ENCODE assay signal across 8 cellular contexts in the genomic region with DNA sequence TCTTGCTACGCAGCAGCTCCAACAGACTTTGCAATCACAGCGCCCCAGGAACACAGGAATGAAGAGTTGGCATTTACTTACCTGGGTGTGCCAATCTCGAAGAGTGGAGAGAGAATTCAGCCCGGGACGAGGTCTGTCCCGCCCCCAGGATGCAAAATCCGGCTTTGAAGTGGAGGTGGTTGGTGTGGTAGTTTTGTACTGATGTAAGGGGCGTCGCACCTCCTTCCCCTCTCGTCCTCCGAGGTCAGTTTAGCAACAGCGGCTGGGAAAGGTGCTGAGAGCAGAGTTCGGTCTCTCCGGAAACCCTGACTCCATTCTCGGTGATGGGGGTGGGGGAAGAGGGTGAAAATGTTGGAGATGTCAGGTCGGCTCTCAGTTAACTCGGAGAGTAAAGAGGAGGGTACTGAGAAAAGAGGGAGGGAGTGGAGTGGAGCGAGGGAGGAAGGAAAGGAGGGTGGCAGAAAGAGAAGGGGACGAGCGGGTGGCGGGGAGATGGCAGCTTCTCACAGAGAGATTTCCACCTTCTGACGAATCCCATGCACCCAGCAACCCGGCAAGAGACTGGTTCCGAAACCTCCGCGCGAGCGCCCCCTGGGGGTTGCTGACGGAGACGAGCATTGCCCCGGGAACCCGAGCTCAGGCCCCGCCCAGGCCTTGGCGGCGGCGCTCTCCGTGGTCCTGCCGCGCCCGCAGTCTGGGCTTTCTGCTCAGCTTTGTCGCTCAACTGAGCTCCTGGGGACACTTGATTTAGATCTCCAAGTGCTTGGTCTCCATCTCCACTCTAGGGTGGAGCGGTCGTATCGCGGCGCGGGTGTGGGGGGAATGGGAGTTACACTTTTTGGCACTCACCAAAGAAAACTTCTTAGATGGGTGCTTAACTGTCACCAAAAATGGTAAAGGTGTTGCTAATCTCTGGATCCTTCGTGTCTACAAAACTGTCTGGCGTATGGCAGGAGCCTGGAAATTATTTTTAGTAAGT. TPM values are rescaled to one million over a fixed set of nuclear protein-coding genes. Genes with fewer than 3 reads are reported as not detected.
DNase-seq lines count a peak whose midpoint lies in the region; ATAC-seq, FAIRE-seq and TF ChIP-seq lines count a peak whose summit lies in the region.

CPNE4 (minus strand) TSS at position 529 of the 979 bp plus-strand sequence.

- peaks cover 8% of the 10 kb centered on the region for H3K4me1 Mint-ChIP-seq in activated T-helper 2 cell treated with anti-CD3 and anti-CD28 coated beads, Interferon-gamma antibody, Interleukin-2, Interleukin-4, amounts not matched to agents 10 μg/mL and 5 μg/mL and 100 μg/mL, durations not matched to agents 14 hours and 24 hours and 36 hours (ENCODE audit: low read depth)
- H3K4me1 Mint-ChIP-seq in neural crest cell: peaks cover 18% of the 10 kb centered on the region

- peaks cover 38% of the 10 kb centered on the region for H3K27me3 Mint-ChIP-seq in activated T-helper 2 cell treated with anti-CD3 and anti-CD28 coated beads, Interferon-gamma antibody, Interleukin-2, Interleukin-4, amounts not matched to agents 10 μg/mL and 5 μg/mL and 100 μg/mL, durations not matched to agents 14 hours and 24 hours and 36 hours (ENCODE audit: low read depth)
- H3K27me3 Mint-ChIP-seq in neural crest cell (ENCODE audit: low read depth): peaks cover 95% of the 10 kb centered on the region

- TF ChIP-seq EP300 in suprapubic skin (IDR thresholded peaks at IDR 0.05): no peak

- no peaks in the 10 kb centered on the region for H3K9me3 Mint-ChIP-seq in activated T-helper 2 cell treated with anti-CD3 and anti-CD28 coated beads, Interferon-gamma antibody, Interleukin-2, Interleukin-4, amounts not matched to agents 10 μg/mL and 5 μg/mL and 100 μg/mL, durations not matched to agents 14 hours and 24 hours and 36 hours
- no peaks in the 10 kb centered on the region for H3K9me3 Mint-ChIP-seq in neural crest cell

- CTCF ChIA-PET in Panc1 (lab: Charles Lee): interaction anchor here (0.7 to 1.0 kb wide), 3 partner anchors 11 to 239 kb away, joined by 3 to 5 read pairs (median 3); no protein-coding TSS in a partner anchor

- peak; percentile 84 for ATAC-seq in GM21723 (IDR thresholded peaks at IDR 0.05; ENCODE audit: unreplicated experiment)
- peak; percentile 97 for ATAC-seq in Panc1

- no peak for TF ChIP-seq POLR2A in suprapubic skin (IDR thresholded peaks at IDR 0.05)

- H3K36me3 Mint-ChIP-seq in activated T-helper 2 cell treated with anti-CD3 and anti-CD28 coated beads, Interferon-gamma antibody, Interleukin-2, Interleukin-4, amounts not matched to agents 10 μg/mL and 5 μg/mL and 100 μg/mL, durations not matched to agents 14 hours and 24 hours and 36 hours (ENCODE audit: low read depth): no peaks in the 10 kb centered on the region
- no peaks in the 10 kb centered on the region for H3K36me3 Mint-ChIP-seq in neural crest cell (ENCODE audit: low read depth)

- H3K27ac Mint-ChIP-seq in activated T-helper 2 cell treated with anti-CD3 and anti-CD28 coated beads, Interferon-gamma antibody, Interleukin-2, Interleukin-4, amounts not matched to agents 10 μg/mL and 5 μg/mL and 100 μg/mL, durations not matched to agents 14 hours and 24 hours and 36 hours: no peak within 1 kb of the TSS
- peak within 1 kb of the TSS; percentile 45 for H3K27ac Mint-ChIP-seq in neural crest cell (ENCODE audit: unreplicated experiment)

- H3K9me3 ChIP-seq in Panc1 (ENCODE audit: control insufficient read depth, insufficient read depth, low read depth, low read length): no peaks in the 10 kb centered on the region
- H3K9me3 ChIP-seq in suprapubic skin: no peaks in the 10 kb centered on the region

- no TSS peak for BruUV-seq in Panc1 (replicated peaks; lab: Mats Ljungman, UMichigan)

- DNase-seq in D721Med (ENCODE audit: insufficient read length, low spot score) (peak; percentile 79), LNCaP clone FGC (ENCODE audit: low read depth) (no peak), Panc1 (ENCODE audit: low read depth, low spot score) (peak; percentile 20), foreskin fibroblast (peak; percentile 66 to 93), neural crest cell (ENCODE audit: low read depth, low spot score) (peak; percentile 98), suprapubic skin (ENCODE audit: low spot score in 2 of 2) (peak; percentile 72 to 80)
- DNase-seq in activated T-helper 2 cell treated with anti-CD3 and anti-CD28 coated beads, Interferon-gamma antibody, Interleukin-2, Interleukin-4, amounts not matched to agents 10 μg/mL and 5 μg/mL and 100 μg/mL, durations not matched to agents 14 hours and 24 hours and 36 hours (ENCODE audit: low spot score): peak; percentile 71

- intact Hi-C loops in Panc1 (cut with micrococcal nuclease; ENCODE audit: unreplicated experiment): loop anchor here (10.0 kb wide), 2 partner anchors 310 to 360 kb away; no protein-coding TSS in a partner anchor
- intact Hi-C loops in activated T-helper 2 cell treated with anti-CD3 and anti-CD28 coated beads, Interferon-gamma antibody, Interleukin-2, Interleukin-4, amounts not matched to agents 10 μg/mL and 5 μg/mL and 100 μg/mL, durations not matched to agents 14 hours and 24 hours and 36 hours (cut with micrococcal nuclease): loop anchor here (5.0 kb wide), 1 partner anchor 1007 kb away; the partner anchor contains the start of genes ASTE1 and NEK11

- 6% methylated on average over 49 of the region's 49 CpGs for WGBS in suprapubic skin

- no peak within 1 kb of the TSS for H3K27ac ChIP-seq in Panc1 (ENCODE audit: low read length)
- no peak within 1 kb of the TSS for H3K27ac ChIP-seq in suprapubic skin

- no peak within 1 kb of the TSS for H3K4me3 Mint-ChIP-seq in activated T-helper 2 cell treated with anti-CD3 and anti-CD28 coated beads, Interferon-gamma antibody, Interleukin-2, Interleukin-4, amounts not matched to agents 10 μg/mL and 5 μg/mL and 100 μg/mL, durations not matched to agents 14 hours and 24 hours and 36 hours (ENCODE audit: low read depth)
- peak within 1 kb of the TSS; percentile 90 for H3K4me3 Mint-ChIP-seq in neural crest cell

- POLR2A ChIA-PET in Panc1 (lab: Charles Lee): no interaction called here

- TF ChIP-seq CTCF in D721Med (IDR thresholded peaks at IDR 0.05; ENCODE audit: insufficient read depth, missing control alignments): peak; percentile 78
- TF ChIP-seq CTCF in LNCaP clone FGC (IDR thresholded peaks at IDR 0.05; ENCODE audit: control insufficient read depth, extremely low read depth, insufficient read depth): peak; percentile 30
- TF ChIP-seq CTCF in Panc1 (IDR thresholded peaks at IDR 0.05): peak; percentile 91
- TF ChIP-seq CTCF in foreskin fibroblast (IDR thresholded peaks at IDR 0.05; ENCODE audit: low read depth, low read length): peak; percentile 85
- peak; percentile 96 for TF ChIP-seq CTCF in neural crest cell (conservative IDR thresholded peaks at IDR 0.05)
- peak; percentile 9 to 83 for TF ChIP-seq CTCF in suprapubic skin (IDR thresholded peaks at IDR 0.05)

- no peak for FAIRE-seq in D721Med (lab: Jason Lieb, UNC)

- H3K36me3 ChIP-seq in Panc1 (ENCODE audit: control insufficient read depth, insufficient read depth, low read length): no peaks in the 10 kb centered on the region
- no peaks in the 10 kb centered on the region for H3K36me3 ChIP-seq in suprapubic skin

- peaks cover 44% of the 10 kb centered on the region for H3K27me3 ChIP-seq in Panc1 (ENCODE audit: control insufficient read depth, insufficient read depth, low read length)
- H3K27me3 ChIP-seq in suprapubic skin: peaks cover 43% of the 10 kb centered on the region

- H3K4me1 ChIP-seq in Panc1 (ENCODE audit: control insufficient read depth, insufficient read depth, low read length): 0 out of 2 replicates have a peak, but pooled peaks cover 4% of the 10 kb centered on the region
- peaks cover 13% of the 10 kb centered on the region for H3K4me1 ChIP-seq in suprapubic skin

- in situ Hi-C loops in Panc1 (cut with HindIII; ENCODE audit: low pct_unique_long_range_greater_than_20kb, low sequenced_read_pairs): no loop called here

- H3K4me3 ChIP-seq in LNCaP clone FGC (ENCODE audit: low read depth, low read length) (no peak within 1 kb of the TSS), Panc1 (ENCODE audit: low read depth in 2 of 2, low read length in 2 of 2) (peak within 1 kb of the TSS; percentile 25 to 49), foreskin fibroblast (ENCODE audit: low read depth in 1 of 2, low read length in 2 of 2) (peak within 1 kb of the TSS; percentile 13 to 25), suprapubic skin (peak within 1 kb of the TSS; percentile 31)

RNA-seq across cellular contexts. Expression of gene CPNE4, which starts in this region (rescaled TPM):
- not detected for total RNA-seq in Panc1 (2021; ENCODE audit: unreplicated experiment)
- polyA plus RNA-seq in Panc1 (2012; ENCODE audit: insufficient read length): not detected
- not detected in 2 replicates for total RNA-seq in activated T-helper 2 cell treated with anti-CD3 and anti-CD28 coated beads, Interferon-gamma antibody, Interleukin-2, Interleukin-4, amounts not matched to agents 10 μg/mL and 5 μg/mL and 100 μg/mL, durations not matched to agents 14 hours and 24 hours and 36 hours
- 16.1 and 18.1 TPM in 2 replicates for total RNA-seq in neural crest cell
- 1 to 10 TPM in 1 of 4 donors, under 1 TPM in 1, not detected in 2; 0.32 to 1.1 TPM for total RNA-seq in suprapubic skin

Comparison
In these comparisons a context has a peak if more than half of its experiments do, and no peak if none do; other contexts are left out.
1. Peak in DNase-seq, ATAC-seq and H3K4me3 ChIP-seq in Panc1; RNA of the gene not detected or under 1 TPM.
2. Peak in DNase-seq in activated T-helper 2 cell treated with anti-CD3 and anti-CD28 coated beads, Interferon-gamma antibody, Interleukin-2, Interleukin-4, amounts not matched to agents 10 μg/mL and 5 μg/mL and 100 μg/mL, durations not matched to agents 14 hours and 24 hours and 36 hours; RNA of the gene not detected or under 1 TPM.
3. CTCF ChIP-seq: peak in every context shown above with its lines; median percentile 96 in neural crest cell; 91 in Panc1; 85 in foreskin fibroblast; 78 in D721Med; 46 in suprapubic skin; 30 in LNCaP clone FGC.